In the genomic region with DNA sequence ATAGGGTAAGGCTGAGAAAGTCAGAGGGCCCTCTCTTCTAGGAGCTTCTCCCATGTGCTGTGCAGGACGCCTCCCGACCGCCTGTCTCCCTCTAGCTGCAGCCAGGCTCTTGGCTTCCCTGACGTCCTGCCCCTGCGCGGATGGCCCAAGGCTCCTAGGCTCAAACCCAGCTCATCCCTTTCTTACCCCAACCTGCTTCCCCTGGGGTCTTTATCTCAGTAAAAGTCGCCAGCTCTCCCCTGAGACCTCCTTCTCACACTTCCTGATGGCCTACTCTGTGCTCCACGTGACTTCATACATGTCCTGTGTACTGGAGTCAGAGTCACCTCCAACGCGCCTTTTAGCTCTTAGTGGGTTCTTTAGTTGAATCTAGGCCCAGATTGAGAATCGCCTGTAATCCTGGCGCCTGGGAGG, we compare ENCODE assay signal across 1 cellular context.
TF ChIP-seq lines count a peak whose summit lies in the region.

No MANE protein-coding gene starts in this region.

TF ChIP-seq in HCT116, 20 proteins besides CTCF, POLR2A, EP300 and RAD21 (continued from another document):
- TF ChIP-seq, protein P1, sequence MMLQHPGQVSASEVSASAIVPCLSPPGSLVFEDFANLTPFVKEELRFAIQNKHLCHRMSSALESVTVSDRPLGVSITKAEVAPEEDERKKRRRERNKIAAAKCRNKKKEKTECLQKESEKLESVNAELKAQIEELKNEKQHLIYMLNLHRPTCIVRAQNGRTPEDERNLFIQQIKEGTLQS (IDR thresholded peaks at IDR 0.05) = no peak
- TF ChIP-seq, protein P2, sequence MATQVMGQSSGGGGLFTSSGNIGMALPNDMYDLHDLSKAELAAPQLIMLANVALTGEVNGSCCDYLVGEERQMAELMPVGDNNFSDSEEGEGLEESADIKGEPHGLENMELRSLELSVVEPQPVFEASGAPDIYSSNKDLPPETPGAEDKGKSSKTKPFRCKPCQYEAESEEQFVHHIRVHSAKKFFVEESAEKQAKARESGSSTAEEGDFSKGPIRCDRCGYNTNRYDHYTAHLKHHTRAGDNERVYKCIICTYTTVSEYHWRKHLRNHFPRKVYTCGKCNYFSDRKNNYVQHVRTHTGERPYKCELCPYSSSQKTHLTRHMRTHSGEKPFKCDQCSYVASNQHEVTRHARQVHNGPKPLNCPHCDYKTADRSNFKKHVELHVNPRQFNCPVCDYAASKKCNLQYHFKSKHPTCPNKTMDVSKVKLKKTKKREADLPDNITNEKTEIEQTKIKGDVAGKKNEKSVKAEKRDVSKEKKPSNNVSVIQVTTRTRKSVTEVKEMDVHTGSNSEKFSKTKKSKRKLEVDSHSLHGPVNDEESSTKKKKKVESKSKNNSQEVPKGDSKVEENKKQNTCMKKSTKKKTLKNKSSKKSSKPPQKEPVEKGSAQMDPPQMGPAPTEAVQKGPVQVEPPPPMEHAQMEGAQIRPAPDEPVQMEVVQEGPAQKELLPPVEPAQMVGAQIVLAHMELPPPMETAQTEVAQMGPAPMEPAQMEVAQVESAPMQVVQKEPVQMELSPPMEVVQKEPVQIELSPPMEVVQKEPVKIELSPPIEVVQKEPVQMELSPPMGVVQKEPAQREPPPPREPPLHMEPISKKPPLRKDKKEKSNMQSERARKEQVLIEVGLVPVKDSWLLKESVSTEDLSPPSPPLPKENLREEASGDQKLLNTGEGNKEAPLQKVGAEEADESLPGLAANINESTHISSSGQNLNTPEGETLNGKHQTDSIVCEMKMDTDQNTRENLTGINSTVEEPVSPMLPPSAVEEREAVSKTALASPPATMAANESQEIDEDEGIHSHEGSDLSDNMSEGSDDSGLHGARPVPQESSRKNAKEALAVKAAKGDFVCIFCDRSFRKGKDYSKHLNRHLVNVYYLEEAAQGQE (IDR thresholded peaks at IDR 0.05; ENCODE audit: low read depth) = no peak
- TF ChIP-seq, protein P3, sequence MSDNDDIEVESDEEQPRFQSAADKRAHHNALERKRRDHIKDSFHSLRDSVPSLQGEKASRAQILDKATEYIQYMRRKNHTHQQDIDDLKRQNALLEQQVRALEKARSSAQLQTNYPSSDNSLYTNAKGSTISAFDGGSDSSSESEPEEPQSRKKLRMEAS (IDR thresholded peaks at IDR 0.05) = peak; percentile 81
- TF ChIP-seq FOSL1 (IDR thresholded peaks at IDR 0.05; ENCODE audit: low read depth) (no peak), JUND (IDR thresholded peaks at IDR 0.05) (no peak), SIN3A (IDR thresholded peaks at IDR 0.05; ENCODE audit: low read depth) (0 out of 2 replicates have a peak, but pooled peaks have one; percentile 20), CEBPB (IDR thresholded peaks at IDR 0.05; ENCODE audit: low read depth) (no peak), POLR2AphosphoS5 (IDR thresholded peaks at IDR 0.05; ENCODE audit: low read depth, low read length) (peak; percentile 41; the same call in 1 of the 2 replicates), EGR1 (IDR thresholded peaks at IDR 0.05; ENCODE audit: low read depth) (no peak), YY1 (IDR thresholded peaks at IDR 0.05; ENCODE audit: extremely low read depth, insufficient replicate concordance, low read depth, low read length) (peak; percentile 18), CBX3 (IDR thresholded peaks at IDR 0.05; ENCODE audit: low read depth) (peak; percentile 49; the same call in 1 of the 2 replicates), ZFX (IDR thresholded peaks at IDR 0.05) (no peak), EZH2 (IDR thresholded peaks at IDR 0.05) (no peak), TCF7L2 (IDR thresholded peaks at IDR 0.05; ENCODE audit: borderline replicate concordance, extremely low read depth, insufficient read depth, insufficient read length) (no peak), SRF (IDR thresholded peaks at IDR 0.05; ENCODE audit: low read depth) (no peak), ELF1 (IDR thresholded peaks at IDR 0.05; ENCODE audit: borderline replicate concordance, low read depth) (no peak)
- TF ChIP-seq, protein P4, sequence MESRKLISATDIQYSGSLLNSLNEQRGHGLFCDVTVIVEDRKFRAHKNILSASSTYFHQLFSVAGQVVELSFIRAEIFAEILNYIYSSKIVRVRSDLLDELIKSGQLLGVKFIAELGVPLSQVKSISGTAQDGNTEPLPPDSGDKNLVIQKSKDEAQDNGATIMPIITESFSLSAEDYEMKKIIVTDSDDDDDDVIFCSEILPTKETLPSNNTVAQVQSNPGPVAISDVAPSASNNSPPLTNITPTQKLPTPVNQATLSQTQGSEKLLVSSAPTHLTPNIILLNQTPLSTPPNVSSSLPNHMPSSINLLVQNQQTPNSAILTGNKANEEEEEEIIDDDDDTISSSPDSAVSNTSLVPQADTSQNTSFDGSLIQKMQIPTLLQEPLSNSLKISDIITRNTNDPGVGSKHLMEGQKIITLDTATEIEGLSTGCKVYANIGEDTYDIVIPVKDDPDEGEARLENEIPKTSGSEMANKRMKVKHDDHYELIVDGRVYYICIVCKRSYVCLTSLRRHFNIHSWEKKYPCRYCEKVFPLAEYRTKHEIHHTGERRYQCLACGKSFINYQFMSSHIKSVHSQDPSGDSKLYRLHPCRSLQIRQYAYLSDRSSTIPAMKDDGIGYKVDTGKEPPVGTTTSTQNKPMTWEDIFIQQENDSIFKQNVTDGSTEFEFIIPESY (IDR thresholded peaks at IDR 0.05; ENCODE audit: extremely low read depth, insufficient replicate concordance, low read length) = no peak
